Comparison of ENCODE assay signal across 9 cellular contexts in the genomic region with DNA sequence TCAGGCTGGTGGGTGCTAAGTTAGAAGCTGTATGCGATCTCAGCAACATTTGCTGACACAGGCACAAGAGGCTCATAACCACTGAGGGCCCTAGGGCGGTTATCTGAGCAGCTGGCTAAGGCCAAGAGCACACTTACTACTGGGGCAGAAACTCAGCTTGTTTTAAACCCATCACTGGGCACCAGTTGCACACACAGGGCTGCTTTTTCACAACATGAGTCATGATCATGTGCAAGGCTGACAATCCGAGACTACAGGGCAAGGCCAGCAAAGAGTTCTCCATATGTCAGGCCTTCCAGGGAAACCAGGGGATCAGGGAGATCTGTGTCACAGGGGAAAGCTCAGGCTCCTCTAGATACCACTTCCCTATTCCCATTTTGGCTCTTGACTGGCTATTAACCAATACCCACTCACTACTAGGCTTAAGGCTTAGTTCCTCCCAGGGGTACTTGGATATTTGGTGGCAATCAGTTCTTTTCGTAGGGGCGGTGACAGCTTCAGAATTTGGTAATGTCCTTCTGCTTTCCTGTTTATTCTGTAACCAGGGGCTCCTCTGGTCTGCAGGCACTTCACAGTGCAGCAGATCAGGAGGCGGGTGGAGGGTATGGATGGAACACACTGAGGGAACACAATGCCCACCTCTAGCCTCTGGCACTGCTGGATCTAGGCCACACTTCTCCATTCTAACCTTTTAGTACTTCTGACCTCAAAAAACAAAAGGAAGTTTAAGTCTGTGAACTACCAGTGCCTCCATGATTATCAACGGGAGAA. TPM values are rescaled to one million over a fixed set of nuclear protein-coding genes. Genes with fewer than 3 reads are reported as not detected.
DNase-seq lines count a peak whose midpoint lies in the region; ATAC-seq and TF ChIP-seq lines count a peak whose summit lies in the region.
"Had no signal": no experiment of that assay in that cellular context is flagged by ENCODE, and none has a peak within 500 bp of the region (broad histone marks: within the 10 kb centered on the region; RNA-seq: fewer than 3 reads in every experiment).

No MANE protein-coding gene starts in this region.

- H3K36me3 Mint-ChIP-seq in naive thymus-derived CD8-positive, alpha-beta T cell, result peaks cover 8 to 52% (median 31%) of the 10 kb centered on the region in 3 donors

- H3K36me3 ChIP-seq in brain microvascular endothelial cell (replicated peaks), result no peaks in the 10 kb centered on the region
- no peaks in the 10 kb centered on the region for H3K36me3 ChIP-seq in kidney epithelial cell (ENCODE audit: control insufficient read depth, insufficient read depth, low read length)
- no peaks in the 10 kb centered on the region for H3K36me3 ChIP-seq in testis (ENCODE audit: low read depth, missing control alignments)
- H3K36me3 ChIP-seq: ovary had no signal

- no peaks in the 10 kb centered on the region for H3K27me3 Mint-ChIP-seq in naive thymus-derived CD8-positive, alpha-beta T cell

- peak; percentile 91 for DNase-seq in LHCN-M2 (ENCODE audit: low read depth)
- peak; percentile 22 for DNase-seq in brain microvascular endothelial cell
- DNase-seq in kidney epithelial cell (ENCODE audit: low read depth), result peak; percentile 58
- peak; percentile 37 for DNase-seq in testis
- DNase-seq in naive thymus-derived CD8-positive, alpha-beta T cell, result no peak
- DNase-seq in T-helper 9 cell, result no peak
- no peak for DNase-seq in cerebellar nuclear complex (lab: John Stamatoyannopoulos, UW)
- DNase-seq: ovary had no signal

- H3K27me3 ChIP-seq in brain microvascular endothelial cell (replicated peaks), result no peaks in the 10 kb centered on the region
- H3K27me3 ChIP-seq in kidney epithelial cell (ENCODE audit: control insufficient read depth, insufficient read depth, low read length), result no peaks in the 10 kb centered on the region
- no peaks in the 10 kb centered on the region for H3K27me3 ChIP-seq in testis
- H3K27me3 ChIP-seq: ovary had no signal

- no peak for TF ChIP-seq POLR2A in testis (IDR thresholded peaks at IDR 0.05)

- H3K27ac Mint-ChIP-seq in naive thymus-derived CD8-positive, alpha-beta T cell, result no peak overlapping the region

- in situ Hi-C loops in brain microvascular endothelial cell (cut with HindIII; ENCODE audit: low pct_ligation_motif_present, low sequenced_read_pairs), result no loop called here

- no peak overlapping the region for H3K4me3 Mint-ChIP-seq in naive thymus-derived CD8-positive, alpha-beta T cell

- 90 to 93% methylated on average over 7 of the region's 7 CpGs for WGBS in testis, 2 donors

- H3K27ac ChIP-seq in brain microvascular endothelial cell (no peak overlapping the region), testis (no peak overlapping the region)

- H3K4me3 ChIP-seq in brain microvascular endothelial cell (ENCODE audit: low read depth, low read length), result no peak overlapping the region
- H3K4me3 ChIP-seq in kidney epithelial cell (ENCODE audit: low read depth, low read length), result no peak overlapping the region
- H3K4me3 ChIP-seq in testis, result no peak overlapping the region
- H3K4me3 ChIP-seq: ovary had no signal

- intact Hi-C loops in testis (cut with DNase I; ENCODE audit: low total_unique reads), result no loop called here

- peaks cover 14% of the 10 kb centered on the region for H3K4me1 ChIP-seq in testis

- no peaks in the 10 kb centered on the region for H3K9me3 ChIP-seq in testis
- H3K9me3 ChIP-seq: ovary had no signal

- no peak for ATAC-seq in HG03565 (IDR thresholded peaks at IDR 0.05; ENCODE audit: unreplicated experiment)
- no peak for ATAC-seq in naive thymus-derived CD8-positive, alpha-beta T cell

- no peaks in the 10 kb centered on the region for H3K4me1 Mint-ChIP-seq in naive thymus-derived CD8-positive, alpha-beta T cell

- no peak for TF ChIP-seq CTCF in brain microvascular endothelial cell (IDR thresholded peaks at IDR 0.05; ENCODE audit: low read depth, low read length, missing control alignments)
- TF ChIP-seq CTCF in kidney epithelial cell (IDR thresholded peaks at IDR 0.05; ENCODE audit: insufficient read depth, low read length, poor library complexity, severe bottlenecking), result no peak
- no peak for TF ChIP-seq CTCF in testis (IDR thresholded peaks at IDR 0.05)

- H3K9me3 Mint-ChIP-seq in naive thymus-derived CD8-positive, alpha-beta T cell, result no peaks in the 10 kb centered on the region

- POLR2A ChIA-PET in naive thymus-derived CD8-positive, alpha-beta T cell (lab: Charles Lee), result interaction anchor here (0.5 kb wide), 1 partner anchor 52 kb away, joined by 3 read pairs; no protein-coding TSS in a partner anchor

RNA-seq across cellular contexts. Expression of a gene that starts 44.9 kb away (rescaled TPM):
- total RNA-seq in LHCN-M2 (2014; rRNA removed), result 2.9 and 3.8 TPM in 2 replicates
- polyA plus RNA-seq in LHCN-M2 (2012), result 1.8 TPM
- 19.6 and 28.1 TPM in 2 replicates for total RNA-seq in kidney epithelial cell
- total RNA-seq in testis, result 10 to 100 TPM; 12.8 to 13.0 TPM
- polyA plus RNA-seq in testis (ENCODE audit: insufficient read depth, low read depth, low replicate concordance), result 7.0 TPM
- total RNA-seq in naive thymus-derived CD8-positive, alpha-beta T cell, result 10 to 100 TPM; 23.6 to 24.0 TPM
- 10 to 100 TPM in 2 of 3 donors, 1 to 10 TPM in 1; 9.3 to 21.2 (median 11.5) TPM for polyA plus RNA-seq in naive thymus-derived CD8-positive, alpha-beta T cell

Comparison
In these comparisons a context has a peak if more than half of its experiments do, and no peak if none do; other contexts are left out.
1. DNase-seq: peak in LHCN-M2 (single experiment), brain microvascular endothelial cell (single experiment), kidney epithelial cell (single experiment) and testis (single experiment); none in naive thymus-derived CD8-positive, alpha-beta T cell (0 of 10), T-helper 9 cell (single experiment) and cerebellar nuclear complex (0 of 2).